Comparison of ENCODE assay signal across 1 cellular context in the genomic region with DNA sequence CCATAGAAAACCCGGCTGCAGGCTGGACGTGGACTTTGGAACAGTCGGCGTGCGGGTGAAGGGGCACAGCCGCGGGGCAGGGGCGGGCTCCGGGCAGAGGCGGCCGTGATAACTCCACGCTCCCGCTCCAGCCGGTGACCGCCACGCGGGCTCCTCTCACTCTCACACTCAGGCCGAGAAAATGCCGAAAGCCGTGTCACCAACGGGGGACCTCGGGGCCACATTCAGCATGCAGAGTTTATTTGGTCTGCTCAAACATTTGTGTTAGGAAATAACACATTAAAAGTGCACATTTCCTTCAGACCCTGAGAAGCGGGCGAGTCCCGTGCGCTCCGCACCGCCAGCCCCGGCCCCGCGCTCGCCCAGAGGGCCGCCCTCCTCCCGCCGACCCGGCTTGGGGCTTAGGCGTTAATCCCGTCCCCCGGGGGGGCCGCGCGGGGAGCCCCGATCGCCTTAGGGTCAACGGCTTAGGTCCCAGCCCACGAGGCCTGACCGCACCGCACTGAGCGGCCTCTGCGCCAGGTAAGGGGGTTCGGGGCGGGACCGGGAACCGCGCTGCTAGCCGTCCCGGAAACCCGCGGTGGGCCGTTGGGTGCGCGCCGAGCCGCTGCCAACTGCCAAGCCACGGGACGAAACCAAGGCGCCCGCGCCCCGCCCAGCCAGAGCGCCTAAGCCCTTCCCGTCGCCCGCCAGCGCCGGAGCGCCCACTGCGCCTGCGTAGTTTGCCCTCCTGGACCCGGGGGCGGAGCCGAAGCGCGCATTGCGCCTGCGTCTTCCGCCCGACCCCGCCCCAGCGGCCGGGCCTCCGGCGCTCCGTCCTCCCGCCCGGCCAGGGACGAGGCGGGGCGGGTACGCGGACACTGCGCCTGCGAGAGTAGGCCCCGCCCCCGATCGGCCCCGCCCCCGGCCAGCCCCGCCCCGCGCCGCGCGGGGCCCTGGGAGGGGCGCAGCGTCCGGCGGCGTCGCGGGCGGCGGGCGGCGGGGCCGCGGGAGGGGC.
TF ChIP-seq lines count a peak whose summit lies in the region.

A gene with protein sequence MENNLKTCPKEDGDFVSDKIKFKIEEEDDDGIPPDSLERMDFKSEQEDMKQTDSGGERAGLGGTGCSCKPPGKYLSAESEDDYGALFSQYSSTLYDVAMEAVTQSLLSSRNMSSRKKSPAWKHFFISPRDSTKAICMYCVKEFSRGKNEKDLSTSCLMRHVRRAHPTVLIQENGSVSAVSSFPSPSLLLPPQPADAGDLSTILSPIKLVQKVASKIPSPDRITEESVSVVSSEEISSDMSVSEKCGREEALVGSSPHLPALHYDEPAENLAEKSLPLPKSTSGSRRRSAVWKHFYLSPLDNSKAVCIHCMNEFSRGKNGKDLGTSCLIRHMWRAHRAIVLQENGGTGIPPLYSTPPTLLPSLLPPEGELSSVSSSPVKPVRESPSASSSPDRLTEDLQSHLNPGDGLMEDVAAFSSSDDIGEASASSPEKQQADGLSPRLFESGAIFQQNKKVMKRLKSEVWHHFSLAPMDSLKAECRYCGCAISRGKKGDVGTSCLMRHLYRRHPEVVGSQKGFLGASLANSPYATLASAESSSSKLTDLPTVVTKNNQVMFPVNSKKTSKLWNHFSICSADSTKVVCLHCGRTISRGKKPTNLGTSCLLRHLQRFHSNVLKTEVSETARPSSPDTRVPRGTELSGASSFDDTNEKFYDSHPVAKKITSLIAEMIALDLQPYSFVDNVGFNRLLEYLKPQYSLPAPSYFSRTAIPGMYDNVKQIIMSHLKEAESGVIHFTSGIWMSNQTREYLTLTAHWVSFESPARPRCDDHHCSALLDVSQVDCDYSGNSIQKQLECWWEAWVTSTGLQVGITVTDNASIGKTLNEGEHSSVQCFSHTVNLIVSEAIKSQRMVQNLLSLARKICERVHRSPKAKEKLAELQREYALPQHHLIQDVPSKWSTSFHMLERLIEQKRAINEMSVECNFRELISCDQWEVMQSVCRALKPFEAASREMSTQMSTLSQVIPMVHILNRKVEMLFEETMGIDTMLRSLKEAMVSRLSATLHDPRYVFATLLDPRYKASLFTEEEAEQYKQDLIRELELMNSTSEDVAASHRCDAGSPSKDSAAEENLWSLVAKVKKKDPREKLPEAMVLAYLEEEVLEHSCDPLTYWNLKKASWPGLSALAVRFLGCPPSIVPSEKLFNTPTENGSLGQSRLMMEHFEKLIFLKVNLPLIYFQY (plus strand): TSS at position 947 of the 997 bp plus-strand sequence. CDS start 29,819 bp downstream, outside the sequence.

TF ChIP-seq in HepG2, 621 proteins besides CTCF, POLR2A, EP300 and RAD21 (continued from another document):
- TF ChIP-seq, protein P1, sequence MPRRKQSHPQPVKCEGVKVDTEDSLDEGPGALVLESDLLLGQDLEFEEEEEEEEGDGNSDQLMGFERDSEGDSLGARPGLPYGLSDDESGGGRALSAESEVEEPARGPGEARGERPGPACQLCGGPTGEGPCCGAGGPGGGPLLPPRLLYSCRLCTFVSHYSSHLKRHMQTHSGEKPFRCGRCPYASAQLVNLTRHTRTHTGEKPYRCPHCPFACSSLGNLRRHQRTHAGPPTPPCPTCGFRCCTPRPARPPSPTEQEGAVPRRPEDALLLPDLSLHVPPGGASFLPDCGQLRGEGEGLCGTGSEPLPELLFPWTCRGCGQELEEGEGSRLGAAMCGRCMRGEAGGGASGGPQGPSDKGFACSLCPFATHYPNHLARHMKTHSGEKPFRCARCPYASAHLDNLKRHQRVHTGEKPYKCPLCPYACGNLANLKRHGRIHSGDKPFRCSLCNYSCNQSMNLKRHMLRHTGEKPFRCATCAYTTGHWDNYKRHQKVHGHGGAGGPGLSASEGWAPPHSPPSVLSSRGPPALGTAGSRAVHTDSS (CRISPR knock-in tag; conservative IDR thresholded peaks at IDR 0.05): no peak
- no peak for TF ChIP-seq ZNF496 (CRISPR knock-in tag; IDR thresholded peaks at IDR 0.05; ENCODE audit: insufficient replicate concordance)
- no peak for TF ChIP-seq MAF1 (CRISPR knock-in tag; IDR thresholded peaks at IDR 0.05; ENCODE audit: borderline replicate concordance)
- no peak for TF ChIP-seq ZNF567 (CRISPR knock-in tag; IDR thresholded peaks at IDR 0.05; ENCODE audit: borderline replicate concordance)
- peak; percentile 69; the same call in 1 of the 2 replicates for TF ChIP-seq ZNF761 (CRISPR knock-in tag; conservative IDR thresholded peaks at IDR 0.05)
- TF ChIP-seq SRSF1 (optimal IDR thresholded peaks at IDR 0.05; ENCODE audit: low read depth, low read length): peak; percentile 91
- TF ChIP-seq ZNF205 (CRISPR knock-in tag; IDR thresholded peaks at IDR 0.05): peak; percentile 33; the same call in 1 of the 2 replicates
- TF ChIP-seq, protein P2, sequence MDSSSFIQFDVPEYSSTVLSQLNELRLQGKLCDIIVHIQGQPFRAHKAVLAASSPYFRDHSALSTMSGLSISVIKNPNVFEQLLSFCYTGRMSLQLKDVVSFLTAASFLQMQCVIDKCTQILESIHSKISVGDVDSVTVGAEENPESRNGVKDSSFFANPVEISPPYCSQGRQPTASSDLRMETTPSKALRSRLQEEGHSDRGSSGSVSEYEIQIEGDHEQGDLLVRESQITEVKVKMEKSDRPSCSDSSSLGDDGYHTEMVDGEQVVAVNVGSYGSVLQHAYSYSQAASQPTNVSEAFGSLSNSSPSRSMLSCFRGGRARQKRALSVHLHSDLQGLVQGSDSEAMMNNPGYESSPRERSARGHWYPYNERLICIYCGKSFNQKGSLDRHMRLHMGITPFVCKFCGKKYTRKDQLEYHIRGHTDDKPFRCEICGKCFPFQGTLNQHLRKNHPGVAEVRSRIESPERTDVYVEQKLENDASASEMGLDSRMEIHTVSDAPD (CRISPR knock-in tag; IDR thresholded peaks at IDR 0.05): peak; percentile 65; the same call in 1 of the 2 replicates
- no peak; the same call in 1 of the 2 replicates for TF ChIP-seq ZNF547 (CRISPR knock-in tag; IDR thresholded peaks at IDR 0.05)
- TF ChIP-seq REXO4 (CRISPR knock-in tag; IDR thresholded peaks at IDR 0.05; ENCODE audit: borderline replicate concordance): no peak
- TF ChIP-seq, protein P3, sequence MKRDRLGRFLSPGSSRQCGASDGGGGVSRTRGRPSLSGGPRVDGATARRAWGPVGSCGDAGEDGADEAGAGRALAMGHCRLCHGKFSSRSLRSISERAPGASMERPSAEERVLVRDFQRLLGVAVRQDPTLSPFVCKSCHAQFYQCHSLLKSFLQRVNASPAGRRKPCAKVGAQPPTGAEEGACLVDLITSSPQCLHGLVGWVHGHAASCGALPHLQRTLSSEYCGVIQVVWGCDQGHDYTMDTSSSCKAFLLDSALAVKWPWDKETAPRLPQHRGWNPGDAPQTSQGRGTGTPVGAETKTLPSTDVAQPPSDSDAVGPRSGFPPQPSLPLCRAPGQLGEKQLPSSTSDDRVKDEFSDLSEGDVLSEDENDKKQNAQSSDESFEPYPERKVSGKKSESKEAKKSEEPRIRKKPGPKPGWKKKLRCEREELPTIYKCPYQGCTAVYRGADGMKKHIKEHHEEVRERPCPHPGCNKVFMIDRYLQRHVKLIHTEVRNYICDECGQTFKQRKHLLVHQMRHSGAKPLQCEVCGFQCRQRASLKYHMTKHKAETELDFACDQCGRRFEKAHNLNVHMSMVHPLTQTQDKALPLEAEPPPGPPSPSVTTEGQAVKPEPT (CRISPR knock-in tag; IDR thresholded peaks at IDR 0.05; ENCODE audit: low read depth): no peak
- TF ChIP-seq ZBTB8A (CRISPR knock-in tag; IDR thresholded peaks at IDR 0.05; ENCODE audit: borderline replicate concordance, low read depth): peak; percentile 81; the same call in 1 of the 2 replicates
- TF ChIP-seq ZNF207 (IDR thresholded peaks at IDR 0.05; ENCODE audit: borderline replicate concordance): no peak
- no peak for TF ChIP-seq ZFP62 (CRISPR knock-in tag; IDR thresholded peaks at IDR 0.05)
- TF ChIP-seq AKAP8 (CRISPR knock-in tag; IDR thresholded peaks at IDR 0.05): peak; percentile 83
- TF ChIP-seq, protein P4, sequence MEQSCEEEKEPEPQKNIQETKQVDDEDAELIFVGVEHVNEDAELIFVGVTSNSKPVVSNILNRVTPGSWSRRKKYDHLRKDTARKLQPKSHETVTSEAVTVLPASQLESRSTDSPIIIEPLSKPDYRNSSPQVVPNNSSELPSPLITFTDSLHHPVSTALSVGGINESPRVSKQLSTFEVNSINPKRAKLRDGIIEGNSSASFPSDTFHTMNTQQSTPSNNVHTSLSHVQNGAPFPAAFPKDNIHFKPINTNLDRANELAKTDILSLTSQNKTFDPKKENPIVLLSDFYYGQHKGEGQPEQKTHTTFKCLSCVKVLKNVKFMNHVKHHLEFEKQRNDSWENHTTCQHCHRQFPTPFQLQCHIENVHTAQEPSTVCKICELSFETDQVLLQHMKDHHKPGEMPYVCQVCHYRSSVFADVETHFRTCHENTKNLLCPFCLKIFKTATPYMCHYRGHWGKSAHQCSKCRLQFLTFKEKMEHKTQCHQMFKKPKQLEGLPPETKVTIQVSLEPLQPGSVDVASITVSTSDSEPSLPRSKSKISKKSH (CRISPR knock-in tag; IDR thresholded peaks at IDR 0.05; ENCODE audit: borderline replicate concordance): peak; percentile 84
- TF ChIP-seq ZNF746 (CRISPR knock-in tag; IDR thresholded peaks at IDR 0.05): peak; percentile 51
- TF ChIP-seq MYNN (CRISPR knock-in tag; IDR thresholded peaks at IDR 0.05; ENCODE audit: low read depth): no peak
- 0 out of 2 replicates have a peak, but pooled peaks have one; percentile 50 for TF ChIP-seq ZNF230 (CRISPR knock-in tag; IDR thresholded peaks at IDR 0.05)
- TF ChIP-seq, protein P5, sequence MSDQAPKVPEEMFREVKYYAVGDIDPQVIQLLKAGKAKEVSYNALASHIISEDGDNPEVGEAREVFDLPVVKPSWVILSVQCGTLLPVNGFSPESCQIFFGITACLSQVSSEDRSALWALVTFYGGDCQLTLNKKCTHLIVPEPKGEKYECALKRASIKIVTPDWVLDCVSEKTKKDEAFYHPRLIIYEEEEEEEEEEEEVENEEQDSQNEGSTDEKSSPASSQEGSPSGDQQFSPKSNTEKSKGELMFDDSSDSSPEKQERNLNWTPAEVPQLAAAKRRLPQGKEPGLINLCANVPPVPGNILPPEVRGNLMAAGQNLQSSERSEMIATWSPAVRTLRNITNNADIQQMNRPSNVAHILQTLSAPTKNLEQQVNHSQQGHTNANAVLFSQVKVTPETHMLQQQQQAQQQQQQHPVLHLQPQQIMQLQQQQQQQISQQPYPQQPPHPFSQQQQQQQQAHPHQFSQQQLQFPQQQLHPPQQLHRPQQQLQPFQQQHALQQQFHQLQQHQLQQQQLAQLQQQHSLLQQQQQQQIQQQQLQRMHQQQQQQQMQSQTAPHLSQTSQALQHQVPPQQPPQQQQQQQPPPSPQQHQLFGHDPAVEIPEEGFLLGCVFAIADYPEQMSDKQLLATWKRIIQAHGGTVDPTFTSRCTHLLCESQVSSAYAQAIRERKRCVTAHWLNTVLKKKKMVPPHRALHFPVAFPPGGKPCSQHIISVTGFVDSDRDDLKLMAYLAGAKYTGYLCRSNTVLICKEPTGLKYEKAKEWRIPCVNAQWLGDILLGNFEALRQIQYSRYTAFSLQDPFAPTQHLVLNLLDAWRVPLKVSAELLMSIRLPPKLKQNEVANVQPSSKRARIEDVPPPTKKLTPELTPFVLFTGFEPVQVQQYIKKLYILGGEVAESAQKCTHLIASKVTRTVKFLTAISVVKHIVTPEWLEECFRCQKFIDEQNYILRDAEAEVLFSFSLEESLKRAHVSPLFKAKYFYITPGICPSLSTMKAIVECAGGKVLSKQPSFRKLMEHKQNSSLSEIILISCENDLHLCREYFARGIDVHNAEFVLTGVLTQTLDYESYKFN (CRISPR knock-in tag; conservative IDR thresholded peaks at IDR 0.05): peak; percentile 74
- TF ChIP-seq U2AF1 (optimal IDR thresholded peaks at IDR 0.05; ENCODE audit: low read depth, low read length): no peak
- peak; percentile 74; the same call in 1 of the 2 replicates for TF ChIP-seq SAFB2 (CRISPR knock-in tag; IDR thresholded peaks at IDR 0.05; ENCODE audit: borderline replicate concordance, low read depth)
